21 cellular contexts compared by ENCODE assay signal in the genomic region with DNA sequence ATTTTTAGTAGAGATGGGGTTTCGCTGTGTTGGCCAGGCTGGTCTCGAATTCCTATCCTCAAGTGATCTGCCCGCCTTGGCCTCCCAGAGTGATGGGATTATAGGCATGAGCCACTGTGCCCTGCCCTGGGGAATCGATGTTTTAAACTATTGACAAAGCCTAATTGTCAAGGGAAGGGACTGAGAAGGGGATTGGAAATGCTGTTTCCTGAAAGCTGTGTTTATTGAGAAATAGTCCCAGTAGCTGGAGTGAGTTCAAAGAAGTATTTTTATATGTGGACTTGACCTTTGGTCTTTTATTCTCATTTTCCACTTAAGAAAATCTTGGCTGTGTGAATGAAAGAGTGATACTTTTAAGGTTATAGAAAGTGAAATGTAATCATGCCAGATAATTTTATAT. TPM values are rescaled to one million over a fixed set of nuclear protein-coding genes. Genes with fewer than 3 reads are reported as not detected.
DNase-seq lines count a peak whose midpoint lies in the region; ATAC-seq, FAIRE-seq and TF ChIP-seq lines count a peak whose summit lies in the region.
"Had no signal": no experiment of that assay in that cellular context is flagged by ENCODE, and none has a peak within 500 bp of the region (broad histone marks: within the 10 kb centered on the region; RNA-seq: fewer than 3 reads in every experiment).

No MANE protein-coding gene starts in this region.

- FAIRE-seq in A549 (lab: Jason Lieb, UNC): no peak
- FAIRE-seq: urothelium cell line had no signal

- H3K27me3 Mint-ChIP-seq in nephron (ENCODE audit: low read depth): no peaks in the 10 kb centered on the region
- no peaks in the 10 kb centered on the region for H3K27me3 Mint-ChIP-seq in activated naive CD8-positive, alpha-beta T cell treated with anti-CD3 and anti-CD28 coated beads for 36 hours
- H3K27me3 Mint-ChIP-seq: activated CD4-positive, alpha-beta T cell treated with anti-CD3 and anti-CD28 coated beads for 36 hours; stimulated activated naive B cell treated with anti-CD40 and anti-IgM and Interleukin-4, amounts not matched to agents 10 μg/mL and 1 μg/mL and 100 μg/mL, for 72 hours had no signal

- no peak overlapping the region for H2AFZ ChIP-seq in PC-3 (ENCODE audit: low read length)

- TF ChIP-seq RAD21 in A549 (conservative IDR thresholded peaks at IDR 0.05 in 1 of 2, IDR thresholded peaks at IDR 0.05 in 1 of 2): no peak

- peaks cover 28% of the 10 kb centered on the region for H3K4me1 Mint-ChIP-seq in nephron
- peaks cover 5% of the 10 kb centered on the region for H3K4me1 Mint-ChIP-seq in activated naive CD8-positive, alpha-beta T cell treated with anti-CD3 and anti-CD28 coated beads for 36 hours

- no peak overlapping the region for H3K9ac ChIP-seq in PC-3 (ENCODE audit: low read length)

- 25% methylated on average over 1 of the region's 4 CpGs for WGBS in A549 (ENCODE audit: missing lambda C conversion rate)

- no peak for TF ChIP-seq EP300 in A549 (IDR thresholded peaks at IDR 0.05)

- BruUV-seq in PC-3 (replicated peaks; lab: Mats Ljungman, UMichigan): no TSS peak

- TF ChIP-seq POLR2A in A549 (IDR thresholded peaks at IDR 0.05; ENCODE audit: low read length): no peak

- no peaks in the 10 kb centered on the region for H3K27me3 ChIP-seq in PC-3 (ENCODE audit: low read length)
- H3K27me3 ChIP-seq: spleen had no signal

- H3K4me3 ChIP-seq in A549: no peak overlapping the region
- H3K4me3 ChIP-seq in PC-3 (ENCODE audit: low read length): no peak overlapping the region
- H3K4me3 ChIP-seq: spleen had no signal

- H3K27ac ChIP-seq in A549: 0 out of 6 replicates have a peak overlapping the region, but pooled peaks of 1 of the 2 experiments have one; percentile 17
- no peak overlapping the region for H3K27ac ChIP-seq in PC-3 (ENCODE audit: low read length)

- H3K36me3 ChIP-seq in PC-3 (ENCODE audit: low read depth, low read length): peaks cover 21% of the 10 kb centered on the region

- no peaks in the 10 kb centered on the region for H3F3A ChIP-seq in PC-3 (ENCODE audit: low read length, unreplicated experiment)

- H3K4me1 ChIP-seq in A549 (peaks cover 21% of the 10 kb centered on the region), PC-3 (ENCODE audit: insufficient read depth, low read length) (peaks cover under 1% of the 10 kb centered on the region)

- CTCF ChIA-PET in A549 (lab: Yijun Ruan, JAX): interaction anchor here (1.3 kb wide), 1 partner anchor 47 kb away, joined by 3 read pairs; a partner anchor contains a TSS
- CTCF ChIA-PET in PC-3 (lab: Charles Lee): no interaction called here

- DNase-seq in A549 (ENCODE audit: low read depth in 1 of 2, low spot score in 1 of 2): no peak
- DNase-seq in PC-3: no peak
- peak; percentile 59 for DNase-seq in fibroblast of gingiva (ENCODE audit: low read depth)
- no peak for DNase-seq in activated naive CD8-positive, alpha-beta T cell treated with anti-CD3 and anti-CD28 coated beads for 36 hours
- DNase-seq in kidney glomerular epithelial cell (lab: John Stamatoyannopoulos, UW): no peak
- DNase-seq: activated CD4-positive, alpha-beta T cell treated with anti-CD3 and anti-CD28 coated beads for 36 hours; activated CD8-positive, alpha-beta memory T cell treated with anti-CD3 and anti-CD28 coated beads, Interleukin-2, amount 50 U/mL, for 48 hours; activated naive CD4-positive, alpha-beta T cell treated with Interleukin-2 at 50 U/mL for 16 hours; COR-L47; GDM1; islet precursor cell; NCI-H1048; SHP77 treated with DMSO at 0.1 percent for 48 hours; spleen; stimulated activated naive B cell treated with anti-CD40 and anti-IgM and Interleukin-4, amounts not matched to agents 10 μg/mL and 1 μg/mL and 100 μg/mL, for 72 hours; T-helper 9 cell had no signal

- H3K9me3 Mint-ChIP-seq in nephron: no peaks in the 10 kb centered on the region
- no peaks in the 10 kb centered on the region for H3K9me3 Mint-ChIP-seq in activated naive CD8-positive, alpha-beta T cell treated with anti-CD3 and anti-CD28 coated beads for 36 hours
- H3K9me3 Mint-ChIP-seq: stimulated activated naive B cell treated with anti-CD40 and anti-IgM and Interleukin-4, amounts not matched to agents 10 μg/mL and 1 μg/mL and 100 μg/mL, for 72 hours had no signal

- H3K36me3 Mint-ChIP-seq in nephron (ENCODE audit: low read depth): peaks cover 38% of the 10 kb centered on the region
- peaks cover 7% of the 10 kb centered on the region for H3K36me3 Mint-ChIP-seq in activated naive CD8-positive, alpha-beta T cell treated with anti-CD3 and anti-CD28 coated beads for 36 hours

- no peak overlapping the region for H3K4me3 Mint-ChIP-seq in nephron
- no peak overlapping the region for H3K4me3 Mint-ChIP-seq in activated naive CD8-positive, alpha-beta T cell treated with anti-CD3 and anti-CD28 coated beads for 36 hours
- H3K4me3 Mint-ChIP-seq: activated CD4-positive, alpha-beta T cell treated with anti-CD3 and anti-CD28 coated beads for 36 hours; stimulated activated naive B cell treated with anti-CD40 and anti-IgM and Interleukin-4, amounts not matched to agents 10 μg/mL and 1 μg/mL and 100 μg/mL, for 72 hours had no signal

- ATAC-seq in A549 (no peak), PC-3 (peak; percentile 22; the same call in 1 of the 2 replicates), HG02840 (IDR thresholded peaks at IDR 0.05; ENCODE audit: low FRiP score, unreplicated experiment) (no peak), HG03097 (IDR thresholded peaks at IDR 0.05; ENCODE audit: low FRiP score, unreplicated experiment) (no peak)
- ATAC-seq: activated CD4-positive, alpha-beta T cell treated with anti-CD3 and anti-CD28 coated beads for 36 hours; HCT116; stimulated activated naive B cell treated with anti-CD40 and anti-IgM and Interleukin-4, amounts not matched to agents 10 μg/mL and 1 μg/mL and 100 μg/mL, for 72 hours had no signal

- POLR2A ChIA-PET in A549 (lab: Yijun Ruan, JAX) (no interaction called here), PC-3 (lab: Charles Lee; ENCODE audit: unreplicated experiment) (no interaction called here)

- H3K9me3 ChIP-seq in A549 (no peaks in the 10 kb centered on the region), PC-3 (ENCODE audit: low read length) (no peaks in the 10 kb centered on the region)
- H3K9me3 ChIP-seq: spleen had no signal

- H3K79me2 ChIP-seq in PC-3 (ENCODE audit: low read length): peaks cover 30% of the 10 kb centered on the region

- H3K4me2 ChIP-seq in A549: peak overlapping the region; percentile 39
- no peak overlapping the region for H3K4me2 ChIP-seq in PC-3 (ENCODE audit: low read length)

- H3K27ac Mint-ChIP-seq in nephron: peak overlapping the region in 2 of 3 experiments; percentile 10 to 63
- H3K27ac Mint-ChIP-seq in activated naive CD8-positive, alpha-beta T cell treated with anti-CD3 and anti-CD28 coated beads for 36 hours: no peak overlapping the region
- H3K27ac Mint-ChIP-seq: activated CD4-positive, alpha-beta T cell treated with anti-CD3 and anti-CD28 coated beads for 36 hours; stimulated activated naive B cell treated with anti-CD40 and anti-IgM and Interleukin-4, amounts not matched to agents 10 μg/mL and 1 μg/mL and 100 μg/mL, for 72 hours had no signal

- H3K9me2 ChIP-seq in PC-3 (replicated peaks; ENCODE audit: low read length): no peaks in the 10 kb centered on the region

- no peak for TF ChIP-seq CTCF in A549 (IDR thresholded peaks at IDR 0.05)
- no peak for TF ChIP-seq CTCF in PC-3 (conservative IDR thresholded peaks at IDR 0.05; ENCODE audit: low read depth, low read length)
- TF ChIP-seq CTCF in nephron (IDR thresholded peaks at IDR 0.05; ENCODE audit: unreplicated experiment in 3 of 3): no peak

- peaks cover 5% of the 10 kb centered on the region; the same call in 1 of the 2 replicates for H4K20me1 ChIP-seq in PC-3 (ENCODE audit: low read length)

- intact Hi-C loops in PC-3 (cut with micrococcal nuclease): no loop called here

TF ChIP-seq in A549, 52 proteins besides CTCF, POLR2A, EP300 and RAD21 (continues in another document):
- TF ChIP-seq HEYL (CRISPR knock-in tag; IDR thresholded peaks at IDR 0.05): no peak
- no peak for TF ChIP-seq EHMT2 (IDR thresholded peaks at IDR 0.05; ENCODE audit: low read depth)
- TF ChIP-seq, protein P1, sequence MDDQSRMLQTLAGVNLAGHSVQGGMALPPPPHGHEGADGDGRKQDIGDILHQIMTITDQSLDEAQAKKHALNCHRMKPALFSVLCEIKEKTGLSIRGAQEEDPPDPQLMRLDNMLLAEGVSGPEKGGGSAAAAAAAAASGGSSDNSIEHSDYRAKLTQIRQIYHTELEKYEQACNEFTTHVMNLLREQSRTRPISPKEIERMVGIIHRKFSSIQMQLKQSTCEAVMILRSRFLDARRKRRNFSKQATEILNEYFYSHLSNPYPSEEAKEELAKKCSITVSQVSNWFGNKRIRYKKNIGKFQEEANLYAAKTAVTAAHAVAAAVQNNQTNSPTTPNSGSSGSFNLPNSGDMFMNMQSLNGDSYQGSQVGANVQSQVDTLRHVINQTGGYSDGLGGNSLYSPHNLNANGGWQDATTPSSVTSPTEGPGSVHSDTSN (IDR thresholded peaks at IDR 0.05): no peak
- TF ChIP-seq ZC3H11A (IDR thresholded peaks at IDR 0.05): no peak
- no peak for TF ChIP-seq HOXA7 (CRISPR knock-in tag; IDR thresholded peaks at IDR 0.05)
- no peak for TF ChIP-seq FOXS1 (CRISPR knock-in tag; IDR thresholded peaks at IDR 0.05)
- no peak for TF ChIP-seq HOXB13 (CRISPR knock-in tag; IDR thresholded peaks at IDR 0.05; ENCODE audit: low read depth)

RNA-seq across cellular contexts. Expression of a gene that starts 47.5 kb away (rescaled TPM):
- polyA plus RNA-seq in A549 (2011; rRNA removed) (18.3 and 22.8 TPM in 2 replicates), A549 (2017; fragmentation: RNase III; extraction: RNeasy Plus Mini Kit Qiagen cat#74134 plus additional on column Dnase treatment) (9.3 to 10.9 TPM (median 9.8 TPM) in 3 replicates)
- polyA plus RNA-seq in A549 (2012; cell fraction: cytosol; rRNA removed): 5.0 and 6.8 TPM in 2 replicates
- polyA plus RNA-seq in A549 (2012; cell fraction: nucleus; rRNA removed): 4.5 and 7.6 TPM in 2 replicates
- 25.4 and 27.4 TPM in 2 replicates for polyA minus RNA-seq in A549 (2011; rRNA and poly(A)+ RNA removed)
- 21.4 and 24.2 TPM in 2 replicates for total RNA-seq in PC-3 (2014; rRNA removed)
- total RNA-seq in activated naive CD8-positive, alpha-beta T cell treated with anti-CD3 and anti-CD28 coated beads for 36 hours: 10 to 100 TPM; 10.0 to 11.2 TPM
